In genomic region chr17:59829217-59830006, GRCh38 we compare ENCODE assay signal across 8 cellular contexts.
DNase-seq lines count a peak whose midpoint lies in the region; ATAC-seq and TF ChIP-seq lines count a peak whose summit lies in the region.

No MANE protein-coding gene starts in this region.

- ATAC-seq in CD4-positive, alpha-beta T cell (ENCODE audit: poor library complexity): peak; percentile 75
- ATAC-seq in GM18861 (IDR thresholded peaks at IDR 0.05; ENCODE audit: unreplicated experiment) (peak; percentile 62), HG03064 (IDR thresholded peaks at IDR 0.05; ENCODE audit: low read depth, unreplicated experiment) (peak; percentile 63)

- POLR2A ChIA-PET in CD4-positive, alpha-beta T cell (lab: Charles Lee): interaction anchor here (0.7 to 3.6 kb wide), 6 partner anchors 10 to 122 kb away, joined by 3 to 51 read pairs (median 8); partner anchors contain the start of gene PTRH2

- peaks cover 66% of the 10 kb centered on the region for H3K4me1 Mint-ChIP-seq in CD4-positive, alpha-beta T cell (ENCODE audit: low read depth)

- no peaks in the 10 kb centered on the region for H3K9me3 Mint-ChIP-seq in CD4-positive, alpha-beta T cell

- no peaks in the 10 kb centered on the region for H3K27me3 ChIP-seq in CD4-positive, alpha-beta T cell (ENCODE audit: control insufficient read depth, insufficient read depth, low read length)

- H3K4me3 ChIP-seq in WI38 (ENCODE audit: low read depth, low read length) (peak overlapping the region; percentile 47), skeletal muscle cell (ENCODE audit: low read depth, low read length) (peak overlapping the region; percentile 27)

- TF ChIP-seq CTCF in CD4-positive, alpha-beta T cell (IDR thresholded peaks at IDR 0.05): no peak
- no peak for TF ChIP-seq CTCF in WI38 (IDR thresholded peaks at IDR 0.05; ENCODE audit: low read depth, low read length)

- no peak for DNase-seq in CD4-positive, alpha-beta T cell
- DNase-seq in NCI-H2107 (lab: John Stamatoyannopoulos, UW) (peak; percentile 50), foreskin melanocyte (peak; percentile 94), skeletal muscle cell (ENCODE audit: low read depth) (peak; percentile 98), hypothalamus (lab: John Stamatoyannopoulos, UW) (no peak)

- CTCF ChIA-PET in CD4-positive, alpha-beta T cell (lab: Charles Lee): interaction anchor here (1.1 to 3.0 kb wide), 4 partner anchors 10 to 76 kb away, joined by 3 to 14 read pairs (median 7); no protein-coding TSS in a partner anchor

- H3K9me3 ChIP-seq in CD4-positive, alpha-beta T cell (ENCODE audit: control insufficient read depth, low read length): no peaks in the 10 kb centered on the region

- no peaks in the 10 kb centered on the region for H3K36me3 Mint-ChIP-seq in CD4-positive, alpha-beta T cell (ENCODE audit: low read depth)

- H3K27ac Mint-ChIP-seq in CD4-positive, alpha-beta T cell: peak overlapping the region; percentile 85

- peak overlapping the region; percentile 25 for H3K27ac ChIP-seq in CD4-positive, alpha-beta T cell (ENCODE audit: low read depth, low read length)

- H3K27me3 Mint-ChIP-seq in CD4-positive, alpha-beta T cell: no peaks in the 10 kb centered on the region

- peak overlapping the region; percentile 70 for H3K4me3 Mint-ChIP-seq in CD4-positive, alpha-beta T cell

- intact Hi-C loops in CD4-positive, alpha-beta T cell (cut with DNase I, micrococcal nuclease): no loop called here

Comparison
In these comparisons a context has a peak if more than half of its experiments do, and no peak if none do; other contexts are left out.
1. DNase-seq: peak in NCI-H2107 (single experiment), foreskin melanocyte (single experiment) and skeletal muscle cell (single experiment); none in CD4-positive, alpha-beta T cell (0 of 10) and hypothalamus (0 of 51).
2. Peak in every context shown above with its lines, with median percentiles within 50 percentile points of each other: ATAC-seq.